Comparison of ENCODE assay signal across 1 cellular context in the genomic region with DNA sequence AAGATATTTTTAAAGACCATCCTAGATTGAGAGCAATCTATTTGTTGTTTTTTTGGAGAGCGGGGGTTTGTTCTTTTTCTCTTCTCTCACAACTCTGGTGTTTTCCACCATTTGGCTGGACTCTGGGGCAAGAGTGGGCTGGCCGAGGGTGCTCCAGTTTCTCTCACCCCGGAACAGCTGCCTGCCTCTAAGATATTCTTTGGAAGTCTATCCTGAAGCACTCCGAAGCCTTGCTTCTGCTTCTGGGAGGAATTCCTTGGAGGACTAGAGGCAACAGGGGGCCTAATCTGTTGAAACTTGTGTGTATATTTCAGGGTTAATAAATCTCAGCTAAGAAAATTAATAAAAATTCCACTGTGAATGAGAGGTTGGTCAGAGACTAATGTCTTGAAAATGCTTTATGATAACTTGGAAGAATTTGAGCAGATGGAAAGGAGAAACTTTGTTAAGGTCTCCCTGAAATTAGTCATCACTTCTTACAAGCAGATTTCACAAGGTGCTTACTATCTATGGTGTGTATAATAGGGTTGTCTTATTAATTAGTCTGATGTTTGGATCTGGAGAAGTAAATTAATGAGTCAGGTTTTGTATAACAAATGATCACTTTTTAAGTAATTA.
TF ChIP-seq lines count a peak whose summit lies in the region.

No MANE protein-coding gene starts in this region.

TF ChIP-seq in GM23338, 12 proteins besides CTCF, POLR2A, EP300 and RAD21 (continued from another document):
- TF ChIP-seq ZNF462 (CRISPR knock-in tag; IDR thresholded peaks at IDR 0.05), result no peak
